27 cellular contexts compared by ENCODE assay signal in the genomic region with DNA sequence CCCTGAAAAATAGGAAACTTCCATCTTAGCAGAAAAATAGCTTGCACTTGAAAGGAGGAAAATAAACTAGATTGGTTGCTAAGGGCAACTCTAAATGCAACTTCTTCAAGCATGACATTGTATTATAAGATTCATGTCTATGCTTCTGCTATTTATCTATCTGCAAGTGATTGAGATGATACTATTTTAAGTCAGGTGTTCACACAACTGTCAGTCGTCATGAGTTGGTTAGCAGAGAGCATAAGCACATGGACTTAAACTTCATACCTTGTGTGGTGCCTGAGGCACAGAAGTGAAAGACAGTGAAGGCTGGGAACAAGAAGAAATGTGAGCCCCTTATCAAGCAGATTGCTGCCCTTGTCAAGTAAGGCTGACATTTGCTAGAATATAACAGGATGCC.
"Had no signal": no experiment of that assay in that cellular context is flagged by ENCODE, and none has a peak within 500 bp of the region (broad histone marks: within the 10 kb centered on the region; RNA-seq: fewer than 3 reads in every experiment).

No MANE protein-coding gene starts in this region.

- H3K36me3 ChIP-seq: left ventricle myocardium inferior, ovary, right atrium auricular region, right lobe of liver, thyroid gland, transverse colon, upper lobe of left lung had no signal

- FAIRE-seq: urothelium cell line had no signal

- H3K9me3 Mint-ChIP-seq: mesothelial cell of epicardium; naive B cell; natural killer cell; nephron progenitor cell; stimulated activated naive CD8-positive, alpha-beta T cell treated with anti-CD3 and anti-CD28 coated beads, Interleukin-15, amount 100 ng/mL, for 72 hours had no signal

- H3K4me3 Mint-ChIP-seq: mesothelial cell of epicardium; naive B cell; natural killer cell; nephron progenitor cell; stimulated activated memory B cell treated with anti-CD40 and anti-IgM and Interleukin-4, amounts not matched to agents 10 μg/mL and 1 μg/mL and 100 μg/mL, for 72 hours; stimulated activated naive CD8-positive, alpha-beta T cell treated with anti-CD3 and anti-CD28 coated beads, Interleukin-15, amount 100 ng/mL, for 72 hours had no signal

- H3K4me1 Mint-ChIP-seq: mesothelial cell of epicardium; naive B cell; natural killer cell; stimulated activated memory B cell treated with anti-CD40 and anti-IgM and Interleukin-4, amounts not matched to agents 10 μg/mL and 1 μg/mL and 100 μg/mL, for 72 hours; stimulated activated naive CD8-positive, alpha-beta T cell treated with anti-CD3 and anti-CD28 coated beads, Interleukin-15, amount 100 ng/mL, for 72 hours had no signal

- ATAC-seq: natural killer cell; right lobe of liver; stimulated activated memory B cell treated with anti-CD40 and anti-IgM and Interleukin-4, amounts not matched to agents 10 μg/mL and 1 μg/mL and 100 μg/mL, for 72 hours; stimulated activated naive CD8-positive, alpha-beta T cell treated with anti-CD3 and anti-CD28 coated beads, Interleukin-15, amount 100 ng/mL, for 72 hours had no signal

- DNase-seq: hypothalamus; islet precursor cell; left ventricle myocardium inferior; mesendoderm; naive B cell; natural killer cell; nephron progenitor cell; ovary; right lobe of liver; stimulated activated CD4-positive, alpha-beta T cell treated with anti-CD3 and anti-CD28 coated beads, Interleukin-1b, Interleukin-23, amount 100 ng/mL, for 48 hours; stimulated activated CD4-positive, alpha-beta T cell treated with anti-CD3 and anti-CD28 coated beads, Interleukin-2, amount 100 ng/mL, for 48 hours; stimulated activated CD4-positive, alpha-beta T cell treated with anti-CD3 and anti-CD28 coated beads, Interleukin-4, amount 100 ng/mL, for 4 hours; stimulated activated CD8-positive, alpha-beta memory T cell treated with anti-CD3 and anti-CD28 coated beads, Interleukin-4, amount 100 ng/mL, for 48 hours; stimulated activated naive CD4-positive, alpha-beta T cell treated with Interleukin-2 at 50 U/mL for 16 hours; stimulated activated naive CD8-positive, alpha-beta T cell treated with anti-CD3 and anti-CD28 coated beads, Interleukin-15, amount 100 ng/mL, for 72 hours; substantia nigra; testis; thyroid gland; transverse colon; upper lobe of left lung had no signal

- H3K4me1 ChIP-seq: left ventricle myocardium inferior, right atrium auricular region, right lobe of liver, testis, thyroid gland, transverse colon, upper lobe of left lung had no signal

- H3K4me2 ChIP-seq: smooth muscle cell had no signal

- H3K9me3 ChIP-seq: left ventricle myocardium inferior, ovary, right atrium auricular region, right lobe of liver, testis, thyroid gland, transverse colon, upper lobe of left lung had no signal

- H3K27ac Mint-ChIP-seq: mesothelial cell of epicardium; naive B cell; natural killer cell; nephron progenitor cell; progenitor cell of endocrine pancreas; stimulated activated memory B cell treated with anti-CD40 and anti-IgM and Interleukin-4, amounts not matched to agents 10 μg/mL and 1 μg/mL and 100 μg/mL, for 72 hours; stimulated activated naive CD8-positive, alpha-beta T cell treated with anti-CD3 and anti-CD28 coated beads, Interleukin-15, amount 100 ng/mL, for 72 hours had no signal

- H3K27me3 Mint-ChIP-seq: naive B cell; stimulated activated memory B cell treated with anti-CD40 and anti-IgM and Interleukin-4, amounts not matched to agents 10 μg/mL and 1 μg/mL and 100 μg/mL, for 72 hours; stimulated activated naive CD8-positive, alpha-beta T cell treated with anti-CD3 and anti-CD28 coated beads, Interleukin-15, amount 100 ng/mL, for 72 hours had no signal

- H3K27me3 ChIP-seq: ovary, right atrium auricular region, right lobe of liver, testis, thyroid gland, transverse colon, upper lobe of left lung had no signal

- H3K36me3 Mint-ChIP-seq: mesothelial cell of epicardium; naive B cell; natural killer cell; stimulated activated memory B cell treated with anti-CD40 and anti-IgM and Interleukin-4, amounts not matched to agents 10 μg/mL and 1 μg/mL and 100 μg/mL, for 72 hours had no signal

- H3K4me3 ChIP-seq: left ventricle myocardium inferior, lung, ovary, right atrium auricular region, right lobe of liver, smooth muscle cell, testis, thyroid gland, transverse colon, upper lobe of left lung had no signal

- H3K27ac ChIP-seq: left ventricle myocardium inferior, ovary, right atrium auricular region, right lobe of liver, testis, thyroid gland, transverse colon, upper lobe of left lung had no signal
